In the genomic region with DNA sequence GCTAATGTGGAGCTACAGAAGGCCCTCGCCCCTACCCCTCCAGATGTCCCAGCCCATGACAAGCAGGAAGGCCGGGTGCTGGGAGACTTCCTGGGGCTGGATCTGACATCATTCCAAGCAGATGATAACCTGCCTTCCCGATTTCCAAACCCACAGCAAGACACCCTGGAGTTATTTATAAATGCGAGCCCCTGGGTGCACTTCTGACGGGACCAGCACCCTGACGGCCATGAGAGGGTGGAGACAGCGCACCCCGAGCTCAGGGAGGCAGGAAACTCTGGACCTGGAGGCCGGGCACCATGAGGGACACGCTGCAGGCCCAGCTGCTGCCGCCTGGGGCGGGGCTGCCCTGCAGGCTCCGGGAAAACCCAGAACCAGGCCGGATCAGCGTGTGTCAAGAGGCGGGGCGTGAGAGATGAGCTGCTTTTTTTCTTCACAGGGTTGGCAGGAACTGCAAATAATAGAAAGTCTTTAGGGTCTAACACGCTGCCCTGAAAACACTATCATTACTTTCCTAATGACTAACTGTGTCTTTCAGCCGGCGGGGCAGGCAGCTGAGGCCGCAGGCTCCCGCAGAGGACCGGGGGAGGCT, we compare ENCODE assay signal across 9 cellular contexts.
DNase-seq lines count a peak whose midpoint lies in the region; ATAC-seq lines count a peak whose summit lies in the region.
"Had no signal": no experiment of that assay in that cellular context is flagged by ENCODE, and none has a peak within 500 bp of the region (broad histone marks: within the 10 kb centered on the region; RNA-seq: fewer than 3 reads in every experiment).

No MANE protein-coding gene starts in this region.

- DNase-seq in activated effector memory CD4-positive, alpha-beta T cell treated with anti-CD3 and anti-CD28 coated beads, Interleukin-2, amount 50 U/mL, for 16 hours: peak; percentile 74
- no peak for DNase-seq in activated effector memory CD4-positive, alpha-beta T cell treated with Interleukin-2 at 50 U/mL for 16 hours
- DNase-seq in NCI-H82 treated with DMSO at 0.1 percent for 48 hours (lab: John Stamatoyannopoulos, UW; ENCODE audit: unreplicated experiment): peak; percentile 13
- peak; percentile 62 for DNase-seq in fibroblast of gingiva (ENCODE audit: low read depth)
- peak; percentile 64 for DNase-seq in smooth muscle cell of the brain vasculature (ENCODE audit: low read depth, low spot score)
- DNase-seq in NCI-H187 (lab: John Stamatoyannopoulos, UW): no peak
- DNase-seq: cortex of kidney had no signal

- ATAC-seq in GM21576 (IDR thresholded peaks at IDR 0.05; ENCODE audit: unreplicated experiment): no peak
- no peak for ATAC-seq in HG03108 (IDR thresholded peaks at IDR 0.05; ENCODE audit: unreplicated experiment)

Comparison
In these comparisons a context has a peak if more than half of its experiments do, and no peak if none do; other contexts are left out.
1. DNase-seq: peak in activated effector memory CD4-positive, alpha-beta T cell treated with anti-CD3 and anti-CD28 coated beads, Interleukin-2, amount 50 U/mL, for 16 hours (single experiment), NCI-H82 treated with DMSO at 0.1 percent for 48 hours (single experiment), fibroblast of gingiva (single experiment) and smooth muscle cell of the brain vasculature (single experiment); none in activated effector memory CD4-positive, alpha-beta T cell treated with Interleukin-2 at 50 U/mL for 16 hours (single experiment) and NCI-H187 (0 of 2).